Comparison of ENCODE assay signal across 8 cellular contexts in genomic region chr10:6088721-6089333, GRCh38. TPM values are rescaled to one million over a fixed set of nuclear protein-coding genes. Genes with fewer than 3 reads are reported as not detected.
DNase-seq lines count a peak whose midpoint lies in the region; ATAC-seq and TF ChIP-seq lines count a peak whose summit lies in the region.

Gene RBM17 (plus strand): TSS chr10:6089034. CDS start chr10:6097066, 8,032 bp downstream.

- peak; percentile 98 to 99 for TF ChIP-seq CTCF in fibroblast of lung (conservative IDR thresholded peaks at IDR 0.05 in 1 of 2, IDR thresholded peaks at IDR 0.05 in 1 of 2; ENCODE audit: low read depth in 1 of 2, low read length in 2 of 2)
- peak; percentile 100 for TF ChIP-seq CTCF in natural killer cell (IDR thresholded peaks at IDR 0.05)

- H3K4me2 ChIP-seq in GM23248 (ENCODE audit: unreplicated experiment) (peak within 1 kb of the TSS; percentile 96), fibroblast of lung (ENCODE audit: extremely low read depth, insufficient read depth, low read length) (peak within 1 kb of the TSS; percentile 99)

- H3K79me2 ChIP-seq in GM23248 (ENCODE audit: insufficient read depth) (peaks cover 49% of the 10 kb centered on the region), fibroblast of lung (ENCODE audit: control insufficient read depth, insufficient read depth, low read length) (peaks cover 49% of the 10 kb centered on the region)

- peak; percentile 99 for DNase-seq in ELF-1 (ENCODE audit: low read depth, low spot score)
- DNase-seq in GM23248 = peak; percentile 93
- DNase-seq in Kasumi-1 (lab: John Stamatoyannopoulos, UW) = peak; percentile 98
- peak; percentile 96 for DNase-seq in RKO (ENCODE audit: low spot score)
- DNase-seq in fibroblast of lung (ENCODE audit: low read depth in 2 of 2) = peak; percentile 93 to 98
- peak; percentile 99 for DNase-seq in natural killer cell
- DNase-seq in stimulated activated naive CD4-positive, alpha-beta T cell treated with Interleukin-2 at 50 U/mL for 16 hours (lab: John Stamatoyannopoulos, UW) = peak; percentile 92

- H3K27ac Mint-ChIP-seq in activated T-helper 17 cell treated with anti-CD3 and anti-CD28 coated beads, Interleukin-2, amount 50 U/mL, for 72 hours = peak within 1 kb of the TSS; percentile 84
- peak within 1 kb of the TSS; percentile 78 to 82 for H3K27ac Mint-ChIP-seq in natural killer cell

- no peaks in the 10 kb centered on the region for H3K27me3 Mint-ChIP-seq in activated T-helper 17 cell treated with anti-CD3 and anti-CD28 coated beads, Interleukin-2, amount 50 U/mL, for 72 hours
- peaks cover 7 to 8% of the 10 kb centered on the region in 2 donors for H3K27me3 Mint-ChIP-seq in natural killer cell (ENCODE audit: low read depth in 2 of 2)

- intact Hi-C loops in natural killer cell (cut with micrococcal nuclease) = loop anchor here (1.0 to 10.0 kb wide), 6 partner anchors 37 to 588 kb away; partner anchors contain the start of gene IL15RA

- WGBS in GM23248 (ENCODE audit: low coverage in 1 of 2, low lambda C conversion rate in 2 of 2, missing lambda C conversion rate in 2 of 2), 2 experiments = 1 to 2% methylated on average over 33 to 69 of the region's 77 CpGs

- H2AFZ ChIP-seq in GM23248 (peak within 1 kb of the TSS; percentile 89), fibroblast of lung (ENCODE audit: low read length) (peak within 1 kb of the TSS; percentile 74)

- H4K20me1 ChIP-seq in GM23248 (ENCODE audit: insufficient read depth) (peaks cover 19% of the 10 kb centered on the region; the same call in 1 of the 2 replicates), fibroblast of lung (ENCODE audit: control insufficient read depth, extremely low read depth, insufficient read depth, low read length) (peaks cover 2% of the 10 kb centered on the region)

- H3K27me3 ChIP-seq in GM23248 (replicated peaks; ENCODE audit: insufficient read depth) (no peaks in the 10 kb centered on the region), fibroblast of lung (ENCODE audit: control insufficient read depth, insufficient read depth, low read length) (no peaks in the 10 kb centered on the region)

- in situ Hi-C loops in GM23248 (cut with MboI) = no loop called here

- peak; percentile 70 for ATAC-seq in activated T-helper 17 cell treated with anti-CD3 and anti-CD28 coated beads, Interleukin-2, amount 50 U/mL, for 72 hours (replicated peaks)
- ATAC-seq in natural killer cell = peak; percentile 89 to 96 (median 91)

- H3K36me3 Mint-ChIP-seq in activated T-helper 17 cell treated with anti-CD3 and anti-CD28 coated beads, Interleukin-2, amount 50 U/mL, for 72 hours (ENCODE audit: low read depth) = peaks cover 50% of the 10 kb centered on the region
- H3K36me3 Mint-ChIP-seq in natural killer cell = no peaks in the 10 kb centered on the region

- H3K9me3 ChIP-seq in GM23248 (ENCODE audit: low read depth) (no peaks in the 10 kb centered on the region), fibroblast of lung (ENCODE audit: control insufficient read depth, insufficient read depth, low read depth, low read length) (no peaks in the 10 kb centered on the region)

- H3K27ac ChIP-seq in GM23248 (peak within 1 kb of the TSS; percentile 41), fibroblast of lung (ENCODE audit: insufficient read depth, low read length) (peak within 1 kb of the TSS; percentile 85)

- H3K4me1 Mint-ChIP-seq in activated T-helper 17 cell treated with anti-CD3 and anti-CD28 coated beads, Interleukin-2, amount 50 U/mL, for 72 hours = peaks cover 43% of the 10 kb centered on the region
- H3K4me1 Mint-ChIP-seq in natural killer cell = peaks cover 46 to 53% of the 10 kb centered on the region in 2 donors

- no peaks in the 10 kb centered on the region for H3K9me2 ChIP-seq in GM23248 (ENCODE audit: insufficient read depth)

- H3K4me1 ChIP-seq in GM23248 (ENCODE audit: insufficient read depth) (peaks cover 24% of the 10 kb centered on the region), fibroblast of lung (ENCODE audit: control insufficient read depth, extremely low read depth, insufficient read depth, low read length) (peaks cover 6% of the 10 kb centered on the region)

- no peaks in the 10 kb centered on the region for H3F3A ChIP-seq in GM23248 (ENCODE audit: insufficient read depth)

- H3K4me3 ChIP-seq in GM23248 (peak within 1 kb of the TSS; percentile 94), fibroblast of lung (replicated peaks in 1 of 4; ENCODE audit: control extremely low read depth in 1 of 4, insufficient read depth in 1 of 4, low read depth in 3 of 4, low read length in 4 of 4) (peak within 1 kb of the TSS; percentile 88 to 99 (median 95))

- peak within 1 kb of the TSS; percentile 95 for H3K4me3 Mint-ChIP-seq in activated T-helper 17 cell treated with anti-CD3 and anti-CD28 coated beads, Interleukin-2, amount 50 U/mL, for 72 hours
- H3K4me3 Mint-ChIP-seq in natural killer cell = peak within 1 kb of the TSS; percentile 90

- no peaks in the 10 kb centered on the region for H3K9me3 Mint-ChIP-seq in activated T-helper 17 cell treated with anti-CD3 and anti-CD28 coated beads, Interleukin-2, amount 50 U/mL, for 72 hours
- no peaks in the 10 kb centered on the region for H3K9me3 Mint-ChIP-seq in natural killer cell

- H3K36me3 ChIP-seq in GM23248 (ENCODE audit: low read depth) = no peaks in the 10 kb centered on the region
- H3K36me3 ChIP-seq in fibroblast of lung (ENCODE audit: control insufficient read depth, insufficient read depth, low read length) = no peaks in the 10 kb centered on the region

- H3K9ac ChIP-seq in GM23248 = peak within 1 kb of the TSS; percentile 90
- H3K9ac ChIP-seq in fibroblast of lung (ENCODE audit: insufficient read depth, low read length) = peak within 1 kb of the TSS; percentile 97

RNA-seq across cellular contexts. Expression of gene RBM17, which starts in this region (rescaled TPM):
- 24.1 and 35.7 TPM in 2 replicates for total RNA-seq in GM23248 (2014; rRNA removed; shearing (Covaris generic))
- polyA plus RNA-seq in GM23248 (2016; fragmentation: Nextera tagmentation; extraction: Ambion mirVana) = 84.2 and 99.9 TPM in 2 replicates
- 100 to 1,000 TPM; 157 to 253 TPM for total RNA-seq in activated T-helper 17 cell treated with anti-CD3 and anti-CD28 coated beads, Interleukin-2, amount 50 U/mL, for 72 hours
- total RNA-seq in fibroblast of lung = 46.1 and 56.8 TPM in 2 replicates
- 28.9 and 32.5 TPM in 2 replicates for polyA plus RNA-seq in fibroblast of lung
- 67.0 and 78.2 TPM in 2 replicates for polyA plus RNA-seq in fibroblast of lung (2012)
- 11.5 and 20.2 TPM in 2 replicates for polyA minus RNA-seq in fibroblast of lung (ENCODE audit: low replicate concordance)
- 100 to 1,000 TPM; 120 to 147 (median 147) TPM for total RNA-seq in natural killer cell

Comparison
In these comparisons a context has a peak if more than half of its experiments do, and no peak if none do; other contexts are left out.
1. Peak in every context shown above with its lines: DNase-seq, ATAC-seq, H3K4me3 ChIP-seq and H3K27ac ChIP-seq.